Comparison of ENCODE assay signal across 7 cellular contexts in the genomic region with DNA sequence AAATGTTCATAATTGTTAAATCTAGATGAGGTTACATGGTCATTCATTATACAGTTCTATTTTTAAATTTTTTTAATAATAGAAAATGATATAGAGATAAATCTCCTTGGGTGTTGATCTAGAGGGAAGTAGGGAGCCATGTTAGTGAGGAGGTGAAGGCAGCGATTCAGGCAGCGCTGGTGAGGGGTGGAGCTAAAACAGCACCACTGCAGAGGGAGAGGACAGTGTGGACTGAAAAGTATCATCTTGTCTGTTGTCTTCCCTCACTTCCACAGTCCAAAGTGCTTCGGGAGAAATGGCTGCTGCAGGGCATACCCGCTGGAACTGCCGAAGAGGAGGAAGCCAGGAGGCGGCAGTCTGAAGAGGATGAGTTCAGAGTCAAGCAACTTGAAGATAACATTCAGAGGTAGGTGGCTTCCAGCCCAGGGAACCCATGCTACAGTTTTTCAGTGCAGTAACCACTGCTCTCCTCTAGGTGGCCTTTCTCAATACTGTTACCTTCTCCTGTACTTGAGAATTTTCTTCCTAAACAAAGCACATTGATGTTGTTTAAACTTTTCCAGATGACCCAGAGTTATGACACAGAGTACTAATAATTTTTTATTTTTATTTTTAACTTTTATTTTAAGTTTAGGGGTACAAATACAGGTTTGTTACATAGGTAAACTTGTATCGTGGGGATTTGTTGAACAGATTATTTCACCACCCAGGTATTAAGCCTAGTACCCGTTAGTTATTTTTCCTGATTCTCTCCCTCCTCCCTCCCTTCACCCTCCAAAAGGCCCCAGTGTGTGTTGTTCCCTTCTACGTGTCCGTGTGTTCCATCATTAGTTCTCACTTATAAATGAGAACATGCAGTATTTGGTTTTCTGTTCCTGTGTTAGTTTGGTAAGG.
A peak's percentile ranks its signal among the peaks of the same experiment; 100 is the strongest.
DNase-seq lines count a peak whose midpoint lies in the region; ATAC-seq, FAIRE-seq and TF ChIP-seq lines count a peak whose summit lies in the region.

No MANE protein-coding gene starts in this region.

- peaks cover 21% of the 10 kb centered on the region for H3K4me1 Mint-ChIP-seq in activated naive CD4-positive, alpha-beta T cell treated with anti-CD3 and anti-CD28 coated beads, Interleukin-2, amount 10 ng/mL, durations not matched to agents 7 days and 5 days

- DNase-seq in GM12864 (ENCODE audit: low read depth), result no peak
- DNase-seq in MM.1S, result no peak
- peak; percentile 38 for DNase-seq in activated naive CD4-positive, alpha-beta T cell treated with anti-CD3 and anti-CD28 coated beads, Interleukin-2, amount 10 ng/mL, durations not matched to agents 7 days and 5 days
- no peak for DNase-seq in kidney
- DNase-seq in cerebellum (ENCODE audit: low spot score), result no peak
- DNase-seq in NCI-H187 treated with DMSO at 0.1 percent for 48 hours (lab: John Stamatoyannopoulos, UW), result no peak

- FAIRE-seq in kidney (lab: Jason Lieb, UNC), result no peak

- H3K9me2 ChIP-seq in MM.1S (replicated peaks; ENCODE audit: insufficient read depth, low read length), result no peaks in the 10 kb centered on the region

- H3K9me3 ChIP-seq in MM.1S (replicated peaks; ENCODE audit: insufficient read depth, low read length), result no peaks in the 10 kb centered on the region
- no peaks in the 10 kb centered on the region for H3K9me3 ChIP-seq in kidney (ENCODE audit: control insufficient read depth in 1 of 2, low read length in 2 of 2)

- no peaks in the 10 kb centered on the region for H3K79me2 ChIP-seq in MM.1S (ENCODE audit: low read length)

- H3K4me2 ChIP-seq in MM.1S (ENCODE audit: low read depth, low read length), result no peak overlapping the region

- H4K20me1 ChIP-seq in MM.1S (ENCODE audit: insufficient read depth, low read length), result no peaks in the 10 kb centered on the region

- H3K36me3 ChIP-seq in MM.1S (replicated peaks; ENCODE audit: insufficient read depth, low read length), result no peaks in the 10 kb centered on the region
- no peaks in the 10 kb centered on the region for H3K36me3 ChIP-seq in kidney (ENCODE audit: control insufficient read depth in 1 of 2, insufficient read depth in 2 of 2, low read length in 2 of 2)

- intact Hi-C loops in kidney (cut with DNase I), result no loop called here

- peaks cover 26% of the 10 kb centered on the region for H3K27me3 Mint-ChIP-seq in activated naive CD4-positive, alpha-beta T cell treated with anti-CD3 and anti-CD28 coated beads, Interleukin-2, amount 10 ng/mL, durations not matched to agents 7 days and 5 days

- H3K4me1 ChIP-seq in MM.1S (ENCODE audit: low read length) (no peaks in the 10 kb centered on the region), kidney (ENCODE audit: control insufficient read depth in 1 of 2, insufficient read depth in 1 of 2, low read depth in 1 of 2, low read length in 2 of 2) (no peaks in the 10 kb centered on the region)

- H3K36me3 Mint-ChIP-seq in activated naive CD4-positive, alpha-beta T cell treated with anti-CD3 and anti-CD28 coated beads, Interleukin-2, amount 10 ng/mL, durations not matched to agents 7 days and 5 days, result peaks cover 4% of the 10 kb centered on the region

- H3K27me3 ChIP-seq in MM.1S (replicated peaks; ENCODE audit: insufficient read depth, low read length), result no peaks in the 10 kb centered on the region

- H3K4me3 Mint-ChIP-seq in activated naive CD4-positive, alpha-beta T cell treated with anti-CD3 and anti-CD28 coated beads, Interleukin-2, amount 10 ng/mL, durations not matched to agents 7 days and 5 days, result no peak overlapping the region

- CTCF ChIA-PET in activated naive CD4-positive, alpha-beta T cell treated with anti-CD3 and anti-CD28 coated beads, Interleukin-2, amount 10 ng/mL, durations not matched to agents 7 days and 5 days (lab: Charles Lee), result interaction anchor here (1.0 to 1.5 kb wide), 6 partner anchors 9 to 743 kb away, joined by 3 to 8 read pairs (median 3); no protein-coding TSS in a partner anchor

- H3F3A ChIP-seq in MM.1S (ENCODE audit: insufficient read depth, low read length), result no peaks in the 10 kb centered on the region

- no peak overlapping the region for H3K27ac ChIP-seq in MM.1S (ENCODE audit: low read length)
- H3K27ac ChIP-seq in kidney (ENCODE audit: low read depth in 2 of 2, low read length in 2 of 2), result no peak overlapping the region

- peak; percentile 88 for ATAC-seq in GM21576 (IDR thresholded peaks at IDR 0.05; ENCODE audit: unreplicated experiment)

- H2AFZ ChIP-seq in MM.1S (ENCODE audit: low read length), result no peak overlapping the region

- H3K9me3 Mint-ChIP-seq in activated naive CD4-positive, alpha-beta T cell treated with anti-CD3 and anti-CD28 coated beads, Interleukin-2, amount 10 ng/mL, durations not matched to agents 7 days and 5 days, result no peaks in the 10 kb centered on the region

- H3K4me3 ChIP-seq in GM12864 (ENCODE audit: low read depth, low read length) (no peak overlapping the region), MM.1S (ENCODE audit: low read length) (no peak overlapping the region), kidney (ENCODE audit: low read length in 2 of 2) (no peak overlapping the region)

- H3K27ac Mint-ChIP-seq in activated naive CD4-positive, alpha-beta T cell treated with anti-CD3 and anti-CD28 coated beads, Interleukin-2, amount 10 ng/mL, durations not matched to agents 7 days and 5 days, result no peak overlapping the region

- TF ChIP-seq CTCF in GM12864 (IDR thresholded peaks at IDR 0.05; ENCODE audit: low read depth, low read length, missing control alignments) (peak; percentile 88), MM.1S (IDR thresholded peaks at IDR 0.05; ENCODE audit: low read length) (peak; percentile 38), kidney (IDR thresholded peaks at IDR 0.05; ENCODE audit: borderline replicate concordance, extremely low read depth, insufficient read depth) (peak; percentile 55)

- no peak overlapping the region for H3K9ac ChIP-seq in MM.1S (ENCODE audit: low read length)
- H3K9ac ChIP-seq in kidney (ENCODE audit: low read length in 2 of 2), result no peak overlapping the region

Comparison
In these comparisons a context has a peak if more than half of its experiments do, and no peak if none do; other contexts are left out.
1. CTCF ChIP-seq: peak in every context shown above with its lines; median percentile 88 in GM12864; 55 in kidney; 38 in MM.1S.